ENCODE assay signal across 35 cellular contexts in the genomic region with DNA sequence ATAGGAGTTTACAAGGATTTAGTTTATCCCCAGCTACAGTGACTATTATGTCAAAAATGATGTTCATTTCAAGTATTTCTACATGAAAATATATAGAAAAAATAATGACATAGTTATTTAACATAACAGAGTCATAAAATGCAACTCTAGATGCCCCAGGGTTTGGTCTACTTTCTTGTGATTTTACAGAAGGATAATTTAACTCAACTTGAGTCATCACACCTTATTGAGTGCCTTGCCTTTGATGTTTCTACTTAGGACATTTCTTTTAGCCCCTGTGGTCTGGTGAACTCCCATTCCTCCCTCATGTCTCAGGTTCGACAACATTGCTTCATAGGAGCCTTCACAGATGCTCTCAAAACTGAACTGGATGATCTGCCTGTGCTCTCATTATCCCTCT. TPM values are rescaled to one million over a fixed set of nuclear protein-coding genes. Genes with fewer than 3 reads are reported as not detected.
"Had no signal": no experiment of that assay in that cellular context is flagged by ENCODE, and none has a peak within 500 bp of the region (broad histone marks: within the 10 kb centered on the region; RNA-seq: fewer than 3 reads in every experiment).

No MANE protein-coding gene starts in this region.

- DNase-seq: activated CD4-positive, alpha-beta memory T cell treated with anti-CD3 and anti-CD28 coated beads, Interleukin-2, amount 10 ng/mL, durations not matched to agents 7 days and 5 days; activated CD4-positive, alpha-beta T cell treated with anti-CD3 and anti-CD28 coated beads for 1 hour; activated CD4-positive, alpha-beta T cell treated with anti-CD3 and anti-CD28 coated beads for 48 hours; activated CD4-positive, CD25-positive, alpha-beta regulatory T cell; activated CD8-positive, alpha-beta memory T cell treated with anti-CD3 and anti-CD28 coated beads for 24 hours; activated CD8-positive, alpha-beta memory T cell treated with anti-CD3 and anti-CD28 coated beads, Interleukin-2, amount 10 ng/mL, durations not matched to agents 7 days and 5 days; activated CD8-positive, alpha-beta memory T cell treated with anti-CD3 and anti-CD28 coated beads, Interleukin-2, amount 50 U/mL, for 48 hours; activated effector memory CD4-positive, alpha-beta T cell treated with anti-CD3 and anti-CD28 coated beads, Interleukin-2, amount 50 U/mL, for 16 hours; activated naive CD4-positive, alpha-beta T cell; activated naive CD4-positive, alpha-beta T cell treated with anti-CD3 and anti-CD28 coated beads, Interleukin-2, amount 50 U/mL, for 16 hours; activated naive CD8-positive, alpha-beta T cell treated with anti-CD3 and anti-CD28 coated beads for 36 hours; activated T-cell treated with anti-CD3 and anti-CD28 coated beads, Interleukin-2, amount 50 U/mL, for 48 hours; amniotic stem cell; aorta; brain microvascular endothelial cell; NCI-H1092 treated with DMSO at 0.1 percent for 48 hours; NCI-H1417; NCI-H146; NCI-H187; NCI-H2029 treated with DMSO at 0.1 percent for 48 hours; NCI-H2107; NCI-H2171; NCI-H510A; NCI-H526; NCI-H748 treated with DMSO at 0.1 percent for 48 hours; NK-92 treated with Interleukin-12 subunit alpha and Interleukin-12 subunit beta, amount 100 ng/mL, for 24 hours; PC-3; Right ventricle myocardium superior; T1000; WERI-Rb-1 had no signal

- H3K27ac Mint-ChIP-seq: activated CD4-positive, alpha-beta memory T cell treated with anti-CD3 and anti-CD28 coated beads, Interleukin-2, amount 10 ng/mL, durations not matched to agents 7 days and 5 days; activated CD8-positive, alpha-beta memory T cell treated with anti-CD3 and anti-CD28 coated beads, Interleukin-2, amount 10 ng/mL, durations not matched to agents 7 days and 5 days; activated naive CD8-positive, alpha-beta T cell treated with anti-CD3 and anti-CD28 coated beads for 36 hours had no signal

- H3K9ac ChIP-seq: KMS-11 had no signal

- H3K4me2 ChIP-seq: KMS-11 had no signal

- H3K27me3 ChIP-seq: brain microvascular endothelial cell had no signal

- H3K4me3 Mint-ChIP-seq: activated CD4-positive, alpha-beta memory T cell treated with anti-CD3 and anti-CD28 coated beads, Interleukin-2, amount 10 ng/mL, durations not matched to agents 7 days and 5 days; activated CD8-positive, alpha-beta memory T cell treated with anti-CD3 and anti-CD28 coated beads, Interleukin-2, amount 10 ng/mL, durations not matched to agents 7 days and 5 days; activated naive CD8-positive, alpha-beta T cell treated with anti-CD3 and anti-CD28 coated beads for 36 hours had no signal

- H3K36me3 ChIP-seq: brain microvascular endothelial cell, WERI-Rb-1 had no signal

- ATAC-seq: activated CD8-positive, alpha-beta memory T cell treated with anti-CD3 and anti-CD28 coated beads, Interleukin-2, amount 10 ng/mL, durations not matched to agents 7 days and 5 days; PC-3 had no signal

- H3K4me1 Mint-ChIP-seq: activated CD4-positive, alpha-beta memory T cell treated with anti-CD3 and anti-CD28 coated beads, Interleukin-2, amount 10 ng/mL, durations not matched to agents 7 days and 5 days; activated CD8-positive, alpha-beta memory T cell treated with anti-CD3 and anti-CD28 coated beads, Interleukin-2, amount 10 ng/mL, durations not matched to agents 7 days and 5 days; activated naive CD8-positive, alpha-beta T cell treated with anti-CD3 and anti-CD28 coated beads for 36 hours had no signal

- H3K36me3 Mint-ChIP-seq: activated CD8-positive, alpha-beta memory T cell treated with anti-CD3 and anti-CD28 coated beads, Interleukin-2, amount 10 ng/mL, durations not matched to agents 7 days and 5 days; activated naive CD8-positive, alpha-beta T cell treated with anti-CD3 and anti-CD28 coated beads for 36 hours had no signal

- H3K9me3 Mint-ChIP-seq: activated CD4-positive, alpha-beta memory T cell treated with anti-CD3 and anti-CD28 coated beads, Interleukin-2, amount 10 ng/mL, durations not matched to agents 7 days and 5 days; activated naive CD8-positive, alpha-beta T cell treated with anti-CD3 and anti-CD28 coated beads for 36 hours had no signal

- H3K27ac ChIP-seq: brain microvascular endothelial cell, KMS-11, WERI-Rb-1 had no signal

RNA-seq across cellular contexts. Expression of gene KRT20, which starts 2.0 kb away (rescaled TPM):
- total RNA-seq: activated CD4-positive, alpha-beta memory T cell treated with anti-CD3 and anti-CD28 coated beads, Interleukin-2, amount 10 ng/mL, durations not matched to agents 7 days and 5 days; activated CD8-positive, alpha-beta memory T cell treated with anti-CD3 and anti-CD28 coated beads, Interleukin-2, amount 10 ng/mL, durations not matched to agents 7 days and 5 days; activated naive CD8-positive, alpha-beta T cell treated with anti-CD3 and anti-CD28 coated beads for 36 hours; aorta; LHCN-M2; M059J; Right ventricle myocardium superior; T-helper 1 cell treated with Interleukin-12 subunit alpha and Interleukin-12 subunit beta and Interleukin-4 antibody, amounts not matched to agents 30 ng/mL and 1 ng/mL, for 36 hours; T-helper 2 cell treated with Interferon-gamma antibody and Interleukin-4, amounts not matched to agents 100 ng/mL and 5 ng/mL, for 36 hours had no signal

RNA-seq across cellular contexts. Expression of gene KRT12, which starts 16.0 kb away (rescaled TPM):
- total RNA-seq: activated CD4-positive, alpha-beta memory T cell treated with anti-CD3 and anti-CD28 coated beads, Interleukin-2, amount 10 ng/mL, durations not matched to agents 7 days and 5 days; activated CD8-positive, alpha-beta memory T cell treated with anti-CD3 and anti-CD28 coated beads, Interleukin-2, amount 10 ng/mL, durations not matched to agents 7 days and 5 days; activated naive CD8-positive, alpha-beta T cell treated with anti-CD3 and anti-CD28 coated beads for 36 hours; aorta; LHCN-M2; M059J; PC-3; Right ventricle myocardium superior; T-helper 1 cell treated with Interleukin-12 subunit alpha and Interleukin-12 subunit beta and Interleukin-4 antibody, amounts not matched to agents 30 ng/mL and 1 ng/mL, for 36 hours; T-helper 2 cell treated with Interferon-gamma antibody and Interleukin-4, amounts not matched to agents 100 ng/mL and 5 ng/mL, for 36 hours had no signal

RNA-seq across cellular contexts. Expression of gene KRT23, which starts 54.4 kb away (rescaled TPM):
- total RNA-seq: activated CD4-positive, alpha-beta memory T cell treated with anti-CD3 and anti-CD28 coated beads, Interleukin-2, amount 10 ng/mL, durations not matched to agents 7 days and 5 days; activated CD8-positive, alpha-beta memory T cell treated with anti-CD3 and anti-CD28 coated beads, Interleukin-2, amount 10 ng/mL, durations not matched to agents 7 days and 5 days; activated naive CD8-positive, alpha-beta T cell treated with anti-CD3 and anti-CD28 coated beads for 36 hours; LHCN-M2; M059J; PC-3; Right ventricle myocardium superior; T-helper 1 cell treated with Interleukin-12 subunit alpha and Interleukin-12 subunit beta and Interleukin-4 antibody, amounts not matched to agents 30 ng/mL and 1 ng/mL, for 36 hours; T-helper 2 cell treated with Interferon-gamma antibody and Interleukin-4, amounts not matched to agents 100 ng/mL and 5 ng/mL, for 36 hours had no signal
